In the genomic region with DNA sequence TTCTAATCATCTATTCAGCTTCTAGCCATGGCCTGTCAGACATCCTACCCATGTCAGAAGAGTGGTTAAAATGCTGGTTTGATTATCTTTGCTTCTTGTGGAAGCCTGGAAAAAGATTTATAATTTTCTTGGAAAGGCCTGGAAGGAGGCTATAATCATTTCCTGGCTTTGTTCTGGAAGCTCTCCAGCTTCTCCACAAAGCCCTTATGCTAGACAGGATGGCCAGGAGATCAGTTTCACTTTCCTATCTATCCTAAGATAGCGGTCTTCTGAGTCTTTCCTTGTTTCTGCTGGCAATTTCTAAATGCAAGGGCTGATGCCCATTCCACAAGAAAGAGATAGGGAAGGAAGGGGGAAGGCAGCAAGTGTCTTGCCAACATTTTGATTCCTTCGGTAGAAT, we compare ENCODE assay signal across 15 cellular contexts.
DNase-seq lines count a peak whose midpoint lies in the region; ATAC-seq and TF ChIP-seq lines count a peak whose summit lies in the region.
"Had no signal": no experiment of that assay in that cellular context is flagged by ENCODE, and none has a peak within 500 bp of the region (broad histone marks: within the 10 kb centered on the region; RNA-seq: fewer than 3 reads in every experiment).

No MANE protein-coding gene starts in this region.

- peak overlapping the region; percentile 100 for H2AK5ac ChIP-seq in IMR-90 (ENCODE audit: low read depth, low read length)

- H3K36me3 ChIP-seq in ACC112 (ENCODE audit: insufficient read depth, low read length) (no peaks in the 10 kb centered on the region), IMR-90 (ENCODE audit: control insufficient read depth, insufficient read depth, low read length) (no peaks in the 10 kb centered on the region), mucosa of rectum (ENCODE audit: control insufficient read depth in 2 of 2, insufficient read depth in 2 of 2, low read length in 2 of 2) (peaks cover 0 to 4% of the 10 kb centered on the region in 2 donors)
- H3K36me3 ChIP-seq: BLaER1, gastroesophageal sphincter had no signal

- peak overlapping the region; percentile 99 for H3K18ac ChIP-seq in IMR-90 (ENCODE audit: low read depth, low read length)

- POLR2A ChIA-PET in IMR-90 (lab: Charles Lee; ENCODE audit: unreplicated experiment) = interaction anchor here (0.6 to 1.7 kb wide), 3 partner anchors 11 to 843 kb away, joined by 5 to 13 read pairs (median 11); a partner anchor contains a TSS

- WGBS in IMR-90 (ENCODE audit: extremely low coverage in 2 of 2, insufficient read length in 1 of 2), 2 experiments = no CpG with 5 or more reads among the region's 2 CpGs

- peak overlapping the region; percentile 61 for H3K27ac ChIP-seq in ACC112 (ENCODE audit: low read depth, low read length)
- peak overlapping the region; percentile 95 for H3K27ac ChIP-seq in IMR-90 (ENCODE audit: insufficient read depth, low read length)
- peak overlapping the region; percentile 81 for H3K27ac ChIP-seq in epithelial cell of prostate
- peak overlapping the region; percentile 11 to 25 for H3K27ac ChIP-seq in mucosa of rectum (ENCODE audit: low read depth in 2 of 2, low read length in 2 of 2)
- H3K27ac ChIP-seq: BLaER1 had no signal

- ATAC-seq in IMR-90 (ENCODE audit: low read depth) (peak; percentile 16; the same call in 1 of the 2 replicates), GM18520 (IDR thresholded peaks at IDR 0.05; ENCODE audit: unreplicated experiment) (no peak), GM21360 (IDR thresholded peaks at IDR 0.05; ENCODE audit: unreplicated experiment) (no peak)
- ATAC-seq: gastroesophageal sphincter had no signal

- H3K9me1 ChIP-seq in IMR-90 (ENCODE audit: insufficient read depth, low read length) = peaks cover 18% of the 10 kb centered on the region

- no peak for TF ChIP-seq CTCF in IMR-90 (conservative IDR thresholded peaks at IDR 0.05; ENCODE audit: low read depth, low read length)

- H3K79me1 ChIP-seq in IMR-90 (ENCODE audit: low read depth in 1 of 2, low read length in 2 of 2) = peaks cover 0 to 12% of the 10 kb centered on the region in 2 experiments; a peak in 2 of 4 replicates

- H3K14ac ChIP-seq in IMR-90 (replicated peaks; ENCODE audit: low read depth, low read length) = peak overlapping the region; percentile 98

- H2BK120ac ChIP-seq in IMR-90 (ENCODE audit: low read depth, low read length) = peak overlapping the region; percentile 99

- H3K4me3 ChIP-seq in ACC112 (ENCODE audit: low read depth, low read length) (peak overlapping the region; percentile 30), IMR-90 (ENCODE audit: insufficient read depth, low read depth, low read length) (no peak overlapping the region), mucosa of rectum (ENCODE audit: low read length in 2 of 2) (peak overlapping the region in 1 of 2 donors; percentile 1)
- H3K4me3 ChIP-seq: BLaER1, gastroesophageal sphincter had no signal

- peak overlapping the region; percentile 99 for H2BK20ac ChIP-seq in IMR-90 (ENCODE audit: low read depth, low read length)

- H3K23ac ChIP-seq in IMR-90 (ENCODE audit: low read depth, low read length) = peak overlapping the region; percentile 96

- H2BK15ac ChIP-seq in IMR-90 (ENCODE audit: low read depth, low read length) = peak overlapping the region; percentile 100

- peak overlapping the region; percentile 22 for H3K9ac ChIP-seq in IMR-90 (ENCODE audit: low read depth, low read length)
- no peak overlapping the region for H3K9ac ChIP-seq in mucosa of rectum (ENCODE audit: low read depth in 1 of 2, low read length in 2 of 2)
- H3K9ac ChIP-seq: BLaER1 had no signal

- H2AFZ ChIP-seq in ACC112 (ENCODE audit: low read length, unreplicated experiment) (peak overlapping the region; percentile 58), IMR-90 (replicated peaks; ENCODE audit: low read length, poor library complexity) (peak overlapping the region; percentile 65)

- H3K27me3 ChIP-seq in ACC112 (ENCODE audit: insufficient read depth, low read length) (no peaks in the 10 kb centered on the region), IMR-90 (ENCODE audit: control insufficient read depth, insufficient read depth, low read length) (no peaks in the 10 kb centered on the region), mucosa of rectum (ENCODE audit: control insufficient read depth in 2 of 2, insufficient read depth in 2 of 2, low read length in 2 of 2) (no peaks in the 10 kb centered on the region)
- H3K27me3 ChIP-seq: BLaER1, gastroesophageal sphincter had no signal

- H3K9me3 ChIP-seq in IMR-90 (ENCODE audit: control insufficient read depth, insufficient read depth, low read length) = no peaks in the 10 kb centered on the region
- no peaks in the 10 kb centered on the region for H3K9me3 ChIP-seq in mucosa of rectum (ENCODE audit: control insufficient read depth in 2 of 2, low read length in 2 of 2)
- H3K9me3 ChIP-seq: BLaER1, gastroesophageal sphincter had no signal

- peak overlapping the region; percentile 67 for H3K4me2 ChIP-seq in IMR-90 (ENCODE audit: low read depth, low read length)
- H3K4me2 ChIP-seq: BLaER1 had no signal

- H2AK9ac ChIP-seq in IMR-90 (replicated peaks; ENCODE audit: low read depth, low read length, poor library complexity) = peak overlapping the region; percentile 91

- dilution Hi-C loops in IMR-90 (cut with HindIII; ENCODE audit: low sequenced_read_pairs, unreplicated experiment) = no loop called here

- H4K5ac ChIP-seq in IMR-90 (ENCODE audit: low read depth, low read length) = peak overlapping the region; percentile 98

- H3K4me1 ChIP-seq in ACC112 (ENCODE audit: control insufficient read depth, insufficient read depth, low read length, unreplicated experiment) (peaks cover 34% of the 10 kb centered on the region), IMR-90 (ENCODE audit: control insufficient read depth, insufficient read depth, low read length) (peaks cover 28% of the 10 kb centered on the region), mucosa of rectum (ENCODE audit: control insufficient read depth in 2 of 2, insufficient read depth in 2 of 2, low read length in 2 of 2) (peaks cover 4 to 7% of the 10 kb centered on the region in 2 donors)
- H3K4me1 ChIP-seq: BLaER1 had no signal

- peak; percentile 92 for DNase-seq in IMR-90
- no peak for DNase-seq in epithelial cell of prostate (ENCODE audit: low read depth, low spot score)
- no peak for DNase-seq in NCI-H2227 (lab: John Stamatoyannopoulos, UW; ENCODE audit: unreplicated experiment)
- DNase-seq in NOMO-1 treated with dmso at 0.1 percent for 144 hours (lab: John Stamatoyannopoulos, UW; ENCODE audit: unreplicated experiment) = no peak
- DNase-seq: activated CD8-positive, alpha-beta memory T cell treated with anti-CD3 and anti-CD28 coated beads, Interleukin-2, amount 50 U/mL, for 4 hours; mesendoderm; NCI-H1092; stimulated activated CD4-positive, alpha-beta T cell treated with anti-CD3 and anti-CD28 coated beads, Interleukin-12 subunit alpha, Interleukin-12 subunit beta, amount 100 ng/mL, for 4 hours; stimulated activated CD8-positive, alpha-beta memory T cell treated with anti-CD3 and anti-CD28 coated beads, Interleukin-4, amount 100 ng/mL, for 48 hours had no signal

- H2BK5ac ChIP-seq in IMR-90 (ENCODE audit: low read depth, low read length, poor library complexity, severe bottlenecking) = peak overlapping the region; percentile 99

- in situ Hi-C loops in IMR-90 (cut with MboI; ENCODE audit: low sequenced_read_pairs) = no loop called here

- intact Hi-C loops in IMR-90 (cut with micrococcal nuclease) = loop anchor here (2.0 kb wide), 3 partner anchors 64 to 184 kb away; no protein-coding TSS in a partner anchor

- peak overlapping the region; percentile 92 to 94 for H4K8ac ChIP-seq in IMR-90 (ENCODE audit: low read depth in 2 of 2, low read length in 2 of 2)

- no peak for TF ChIP-seq RAD21 in IMR-90 (IDR thresholded peaks at IDR 0.05; ENCODE audit: low read length)

- no TSS peak for BruUV-seq in IMR-90 (replicated peaks; lab: Mats Ljungman, UMichigan)

- CTCF ChIA-PET in IMR-90 (lab: Yijun Ruan, JAX) = no interaction called here

- peak overlapping the region; percentile 99 for H4K91ac ChIP-seq in IMR-90 (ENCODE audit: insufficient read depth, low read depth, low read length)

- H3K56ac ChIP-seq in IMR-90 (ENCODE audit: extremely low read depth, insufficient read depth, low read length) = peak overlapping the region; percentile 29; the same call in 1 of the 2 replicates

- no peaks in the 10 kb centered on the region for H3K79me2 ChIP-seq in ACC112 (ENCODE audit: control insufficient read depth, insufficient read depth, low read length, unreplicated experiment)

- H3K4ac ChIP-seq in IMR-90 (ENCODE audit: low read depth, low read length) = peak overlapping the region; percentile 99

- H4K20me1 ChIP-seq in IMR-90 (ENCODE audit: insufficient read depth, low read length) = no peaks in the 10 kb centered on the region
- H4K20me1 ChIP-seq: BLaER1 had no signal

- no peak for TF ChIP-seq POLR2A in IMR-90 (IDR thresholded peaks at IDR 0.05; ENCODE audit: low read depth, low read length)

TF ChIP-seq in IMR-90, 13 proteins besides CTCF, POLR2A, EP300 and RAD21:
- no peak for TF ChIP-seq RFX5 (IDR thresholded peaks at IDR 0.05; ENCODE audit: low read depth, low read length)
- TF ChIP-seq BHLHE40 (IDR thresholded peaks at IDR 0.05; ENCODE audit: low read depth, low read length) = no peak
- no peak for TF ChIP-seq CHD1 (IDR thresholded peaks at IDR 0.05; ENCODE audit: low read depth, low read length)

Comparison
In these comparisons a context has a peak if more than half of its experiments do, and no peak if none do; other contexts are left out.
1. H3K27ac ChIP-seq: peak in every context shown above with its lines; median percentile 95 in IMR-90; 81 in epithelial cell of prostate; 61 in ACC112; 18 in mucosa of rectum.